In genomic region chr20:50790651-50791277, GRCh38 we compare ENCODE assay signal across 1 cellular context.
A peak's percentile ranks its signal among the peaks of the same experiment; 100 is the strongest.
TF ChIP-seq lines count a peak whose summit lies in the region.

No MANE protein-coding gene starts in this region.

TF ChIP-seq in HepG2, 621 proteins besides CTCF, POLR2A, EP300 and RAD21 (continued from another document and continues in another):
- TF ChIP-seq AFF4 (CRISPR knock-in tag; IDR thresholded peaks at IDR 0.05) = peak; percentile 78
- TF ChIP-seq, protein P1, sequence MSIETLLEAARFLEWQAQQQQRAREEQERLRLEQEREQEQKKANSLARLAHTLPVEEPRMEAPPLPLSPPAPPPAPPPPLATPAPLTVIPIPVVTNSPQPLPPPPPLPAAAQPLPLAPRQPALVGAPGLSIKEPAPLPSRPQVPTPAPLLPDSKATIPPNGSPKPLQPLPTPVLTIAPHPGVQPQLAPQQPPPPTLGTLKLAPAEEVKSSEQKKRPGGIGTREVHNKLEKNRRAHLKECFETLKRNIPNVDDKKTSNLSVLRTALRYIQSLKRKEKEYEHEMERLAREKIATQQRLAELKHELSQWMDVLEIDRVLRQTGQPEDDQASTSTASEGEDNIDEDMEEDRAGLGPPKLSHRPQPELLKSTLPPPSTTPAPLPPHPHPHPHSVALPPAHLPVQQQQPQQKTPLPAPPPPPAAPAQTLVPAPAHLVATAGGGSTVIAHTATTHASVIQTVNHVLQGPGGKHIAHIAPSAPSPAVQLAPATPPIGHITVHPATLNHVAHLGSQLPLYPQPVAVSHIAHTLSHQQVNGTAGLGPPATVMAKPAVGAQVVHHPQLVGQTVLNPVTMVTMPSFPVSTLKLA (IDR thresholded peaks at IDR 0.05) = no peak
- no peak for TF ChIP-seq CHD4 (IDR thresholded peaks at IDR 0.05; ENCODE audit: borderline replicate concordance, low read length)
- no peak for TF ChIP-seq ZNF7 (CRISPR knock-in tag; IDR thresholded peaks at IDR 0.05)
- peak; percentile 62; the same call in 1 of the 2 replicates for TF ChIP-seq AHDC1 (CRISPR knock-in tag; IDR thresholded peaks at IDR 0.05; ENCODE audit: borderline replicate concordance)
- TF ChIP-seq RFXANK (CRISPR knock-in tag; IDR thresholded peaks at IDR 0.05) = no peak
- TF ChIP-seq PITX1 (CRISPR knock-in tag; IDR thresholded peaks at IDR 0.05) = peak; percentile 95
- peak; percentile 79 for TF ChIP-seq HOMEZ (CRISPR knock-in tag; IDR thresholded peaks at IDR 0.05; ENCODE audit: low read depth)
- no peak for TF ChIP-seq ZFP62 (CRISPR knock-in tag; IDR thresholded peaks at IDR 0.05)
- no peak for TF ChIP-seq HNF1A (IDR thresholded peaks at IDR 0.05; ENCODE audit: low read depth)
- peak; percentile 78; the same call in 1 of the 2 replicates for TF ChIP-seq HNF1A (CRISPR knock-in tag; IDR thresholded peaks at IDR 0.05; ENCODE audit: borderline replicate concordance)
- TF ChIP-seq MED8 (CRISPR knock-in tag; IDR thresholded peaks at IDR 0.05; ENCODE audit: insufficient replicate concordance) = peak; percentile 72
- TF ChIP-seq, protein P2, sequence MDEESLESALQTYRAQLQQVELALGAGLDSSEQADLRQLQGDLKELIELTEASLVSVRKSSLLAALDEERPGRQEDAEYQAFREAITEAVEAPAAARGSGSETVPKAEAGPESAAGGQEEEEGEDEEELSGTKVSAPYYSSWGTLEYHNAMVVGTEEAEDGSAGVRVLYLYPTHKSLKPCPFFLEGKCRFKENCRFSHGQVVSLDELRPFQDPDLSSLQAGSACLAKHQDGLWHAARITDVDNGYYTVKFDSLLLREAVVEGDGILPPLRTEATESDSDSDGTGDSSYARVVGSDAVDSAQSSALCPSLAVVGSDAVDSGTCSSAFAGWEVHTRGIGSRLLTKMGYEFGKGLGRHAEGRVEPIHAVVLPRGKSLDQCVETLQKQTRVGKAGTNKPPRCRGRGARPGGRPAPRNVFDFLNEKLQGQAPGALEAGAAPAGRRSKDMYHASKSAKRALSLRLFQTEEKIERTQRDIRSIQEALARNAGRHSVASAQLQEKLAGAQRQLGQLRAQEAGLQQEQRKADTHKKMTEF (CRISPR knock-in tag; IDR thresholded peaks at IDR 0.05) = peak; percentile 98
- TF ChIP-seq ZNF484 (CRISPR knock-in tag; IDR thresholded peaks at IDR 0.05; ENCODE audit: borderline replicate concordance, low read depth) = no peak
- peak; percentile 88 for TF ChIP-seq SP5 (CRISPR knock-in tag; IDR thresholded peaks at IDR 0.05; ENCODE audit: borderline replicate concordance, low read depth)
- TF ChIP-seq RNF2 (conservative IDR thresholded peaks at IDR 0.05; ENCODE audit: low read depth) = 0 out of 2 replicates have a peak, but pooled peaks have one; percentile 48
- peak; percentile 45 for TF ChIP-seq NFAT5 (CRISPR knock-in tag; IDR thresholded peaks at IDR 0.05)
- peak; percentile 93; the same call in 1 of the 2 replicates for TF ChIP-seq ZNF431 (CRISPR knock-in tag; IDR thresholded peaks at IDR 0.05; ENCODE audit: borderline replicate concordance, low read depth)
- no peak; the same call in 1 of the 2 replicates for TF ChIP-seq TEF (CRISPR knock-in tag; IDR thresholded peaks at IDR 0.05)
- peak; percentile 90; the same call in 1 of the 2 replicates for TF ChIP-seq TBX2 (CRISPR knock-in tag; IDR thresholded peaks at IDR 0.05; ENCODE audit: borderline replicate concordance)
- TF ChIP-seq FOXO4 (CRISPR knock-in tag; conservative IDR thresholded peaks at IDR 0.05) = no peak
- TF ChIP-seq SUZ12 (IDR thresholded peaks at IDR 0.05; ENCODE audit: low read depth, low read length) = no peak
